24 cellular contexts compared by ENCODE assay signal in genomic region chr3:98697225-98697624, GRCh38.
A peak's percentile ranks its signal among the peaks of the same experiment; 100 is the strongest.
DNase-seq lines count a peak whose midpoint lies in the region; FAIRE-seq and TF ChIP-seq lines count a peak whose summit lies in the region.
"Had no signal": no experiment of that assay in that cellular context is flagged by ENCODE, and none has a peak within 500 bp of the region (broad histone marks: within the 10 kb centered on the region; RNA-seq: fewer than 3 reads in every experiment).

No MANE protein-coding gene starts in this region.

- TF ChIP-seq CTCF in endothelial cell of umbilical vein (IDR thresholded peaks at IDR 0.05; ENCODE audit: extremely low read depth in 1 of 2, insufficient read depth in 1 of 2, low read depth in 1 of 2, low read length in 2 of 2) (no peak), smooth muscle cell (IDR thresholded peaks at IDR 0.05; ENCODE audit: borderline replicate concordance, insufficient read depth, poor library complexity, severe bottlenecking) (no peak), D721Med (IDR thresholded peaks at IDR 0.05; ENCODE audit: insufficient read depth, missing control alignments) (no peak)

- H3K4me3 Mint-ChIP-seq in activated CD4-positive, alpha-beta T cell treated with anti-CD3 and anti-CD28 coated beads, Interleukin-2, amount 10 ng/mL, durations not matched to agents 24 days and 14 days, result no peak overlapping the region
- H3K4me3 Mint-ChIP-seq: CD14-positive monocyte; CD4-positive, alpha-beta T cell; CD8-positive, alpha-beta memory T cell had no signal

- peak; percentile 47 for FAIRE-seq in endothelial cell of umbilical vein (lab: Jason Lieb, UNC)
- FAIRE-seq in D721Med (lab: Jason Lieb, UNC), result no peak
- FAIRE-seq: GM12878, GM19239, H1 had no signal

- H3K9me3 Mint-ChIP-seq in activated CD4-positive, alpha-beta T cell treated with anti-CD3 and anti-CD28 coated beads, Interleukin-2, amount 10 ng/mL, durations not matched to agents 24 days and 14 days, result no peaks in the 10 kb centered on the region
- H3K9me3 Mint-ChIP-seq: CD14-positive monocyte; CD4-positive, alpha-beta T cell; CD8-positive, alpha-beta memory T cell had no signal

- H3K9ac ChIP-seq in endothelial cell of umbilical vein (replicated peaks; ENCODE audit: extremely low read depth, insufficient read depth, low read length), result no peak overlapping the region
- no peak overlapping the region for H3K9ac ChIP-seq in smooth muscle cell (ENCODE audit: low read depth)
- H3K9ac ChIP-seq: BLaER1 treated with 17β-estradiol and CSF1 and Interleukin-3, amounts not matched to agents 10 nM and 100 nM; GM23248 had no signal

- H3K27me3 ChIP-seq in endothelial cell of umbilical vein (ENCODE audit: control insufficient read depth in 2 of 2, insufficient read depth in 2 of 2, low read length in 2 of 2) (peaks cover 3 to 7% of the 10 kb centered on the region in 2 experiments), smooth muscle cell (ENCODE audit: low read depth) (no peaks in the 10 kb centered on the region)
- H3K27me3 ChIP-seq: BE2C; BLaER1 treated with 17β-estradiol and CSF1 and Interleukin-3, amounts not matched to agents 10 nM and 100 nM had no signal

- H2AFZ ChIP-seq in endothelial cell of umbilical vein (ENCODE audit: low read depth, low read length), result no peak overlapping the region
- no peak overlapping the region for H2AFZ ChIP-seq in smooth muscle cell (ENCODE audit: low read depth)
- H2AFZ ChIP-seq: GM23248 had no signal

- H3K9me3 ChIP-seq in endothelial cell of umbilical vein (replicated peaks; ENCODE audit: control insufficient read depth, insufficient read depth, low read length) (no peaks in the 10 kb centered on the region), smooth muscle cell (replicated peaks; ENCODE audit: low read depth) (no peaks in the 10 kb centered on the region)
- H3K9me3 ChIP-seq: BE2C; BLaER1 treated with 17β-estradiol and CSF1 and Interleukin-3, amounts not matched to agents 10 nM and 100 nM had no signal

- H3K27me3 Mint-ChIP-seq in activated CD4-positive, alpha-beta T cell treated with anti-CD3 and anti-CD28 coated beads, Interleukin-2, amount 10 ng/mL, durations not matched to agents 24 days and 14 days, result no peaks in the 10 kb centered on the region
- H3K27me3 Mint-ChIP-seq: CD4-positive, alpha-beta T cell had no signal

- POLR2A ChIA-PET in endothelial cell of umbilical vein (lab: Charles Lee), result no interaction called here

- TF ChIP-seq POLR2A in endothelial cell of umbilical vein (IDR thresholded peaks at IDR 0.05; ENCODE audit: low read depth, low read length), result no peak

- H3K9me1 ChIP-seq in endothelial cell of umbilical vein (replicated peaks; ENCODE audit: control insufficient read depth, extremely low read depth, insufficient read depth, low read length), result no peaks in the 10 kb centered on the region

- H3K27ac ChIP-seq in endothelial cell of umbilical vein (ENCODE audit: insufficient read depth, low read depth, low read length) (no peak overlapping the region), smooth muscle cell (ENCODE audit: low read depth) (peak overlapping the region; percentile 5)
- H3K27ac ChIP-seq: BLaER1 treated with 17β-estradiol and CSF1 and Interleukin-3, amounts not matched to agents 10 nM and 100 nM; GM23248 had no signal

- H3K4me2 ChIP-seq in endothelial cell of umbilical vein (ENCODE audit: insufficient read depth, low read length), result no peak overlapping the region
- no peak overlapping the region for H3K4me2 ChIP-seq in smooth muscle cell
- H3K4me2 ChIP-seq: BLaER1 treated with 17β-estradiol and CSF1 and Interleukin-3, amounts not matched to agents 10 nM and 100 nM had no signal

- H3K36me3 Mint-ChIP-seq in activated CD4-positive, alpha-beta T cell treated with anti-CD3 and anti-CD28 coated beads, Interleukin-2, amount 10 ng/mL, durations not matched to agents 24 days and 14 days (ENCODE audit: low read depth), result no peaks in the 10 kb centered on the region
- H3K36me3 Mint-ChIP-seq: CD14-positive monocyte; CD8-positive, alpha-beta memory T cell had no signal

- H3F3A ChIP-seq in smooth muscle cell (ENCODE audit: low read depth), result no peaks in the 10 kb centered on the region

- no peak overlapping the region for H3K27ac Mint-ChIP-seq in activated CD4-positive, alpha-beta T cell treated with anti-CD3 and anti-CD28 coated beads, Interleukin-2, amount 10 ng/mL, durations not matched to agents 24 days and 14 days
- H3K27ac Mint-ChIP-seq: CD14-positive monocyte; CD4-positive, alpha-beta T cell; CD8-positive, alpha-beta memory T cell had no signal

- BruUV-seq in endothelial cell of umbilical vein (replicated peaks; lab: Mats Ljungman, UMichigan), result no TSS peak

- H4K20me1 ChIP-seq in endothelial cell of umbilical vein (replicated peaks; ENCODE audit: control insufficient read depth, extremely low read depth, insufficient read depth, low read length) (no peaks in the 10 kb centered on the region), smooth muscle cell (ENCODE audit: low read depth) (no peaks in the 10 kb centered on the region)
- H4K20me1 ChIP-seq: BLaER1 treated with 17β-estradiol and CSF1 and Interleukin-3, amounts not matched to agents 10 nM and 100 nM had no signal

- dilution Hi-C loops in endothelial cell of umbilical vein (cut with MboI; ENCODE audit: extremely low pct_ligation_motif_present, low sequenced_read_pairs), result no loop called here

- H3K79me2 ChIP-seq in endothelial cell of umbilical vein (ENCODE audit: control insufficient read depth, insufficient read depth, low read length) (no peaks in the 10 kb centered on the region), smooth muscle cell (ENCODE audit: low read depth) (no peaks in the 10 kb centered on the region)

- intact Hi-C loops in endothelial cell of umbilical vein (cut with micrococcal nuclease), result loop anchor here (5.0 kb wide), 1 partner anchor 35 kb away; no protein-coding TSS in a partner anchor
- intact Hi-C loops in activated CD4-positive, alpha-beta T cell treated with anti-CD3 and anti-CD28 coated beads, Interleukin-2, amount 10 ng/mL, durations not matched to agents 24 days and 14 days (cut with micrococcal nuclease), result no loop called here

- 65% methylated on average over 2 of the region's 2 CpGs for WGBS in smooth muscle cell (ENCODE audit: low lambda C conversion rate)

- peaks cover 41% of the 10 kb centered on the region for H3K4me1 ChIP-seq in endothelial cell of umbilical vein (ENCODE audit: control insufficient read depth, extremely low read depth, insufficient read depth, low read length)
- peaks cover 6% of the 10 kb centered on the region for H3K4me1 ChIP-seq in smooth muscle cell (ENCODE audit: low read depth)
- H3K4me1 ChIP-seq: BE2C had no signal

- peak; percentile 13 for DNase-seq in EL
- DNase-seq in M059J (ENCODE audit: low read depth), result peak; percentile 14
- DNase-seq in endothelial cell of umbilical vein (ENCODE audit: low read depth, low spot score), result no peak
- no peak for DNase-seq in smooth muscle cell (lab: John Stamatoyannopoulos, UW; ENCODE audit: unreplicated experiment)
- DNase-seq in activated CD4-positive, alpha-beta T cell treated with anti-CD3 and anti-CD28 coated beads, Interleukin-2, amount 50 U/mL, for 4 hours, result no peak
- no peak for DNase-seq in foreskin melanocyte
- DNase-seq in activated CD4-positive, alpha-beta T cell treated with anti-CD3 and anti-CD28 coated beads, Interleukin-2, amount 10 ng/mL, durations not matched to agents 24 days and 14 days, result no peak
- no peak for DNase-seq in D721Med (ENCODE audit: insufficient read length, low spot score)
- DNase-seq: ACHN; AML-193; BE2C; CD4-positive, alpha-beta T cell; CD8-positive, alpha-beta memory T cell; DMS53; DMS79 treated with DMSO at 0.1 percent for 48 hours; GDM1; GM23248; H7; HCEC 1CT had no signal

- H3K36me3 ChIP-seq in endothelial cell of umbilical vein (ENCODE audit: control insufficient read depth in 2 of 2, extremely low read depth in 1 of 2, insufficient read depth in 2 of 2, low read length in 2 of 2), result no peaks in the 10 kb centered on the region
- H3K36me3 ChIP-seq in smooth muscle cell (ENCODE audit: low read depth), result no peaks in the 10 kb centered on the region
- H3K36me3 ChIP-seq: BE2C; BLaER1 treated with 17β-estradiol and CSF1 and Interleukin-3, amounts not matched to agents 10 nM and 100 nM had no signal

- no peaks in the 10 kb centered on the region for H3K4me1 Mint-ChIP-seq in activated CD4-positive, alpha-beta T cell treated with anti-CD3 and anti-CD28 coated beads, Interleukin-2, amount 10 ng/mL, durations not matched to agents 24 days and 14 days
- H3K4me1 Mint-ChIP-seq: CD14-positive monocyte; CD8-positive, alpha-beta memory T cell had no signal

- no peak overlapping the region for H3K4me3 ChIP-seq in endothelial cell of umbilical vein (replicated peaks in 1 of 3; ENCODE audit: insufficient read depth in 1 of 3, low read depth in 1 of 3, low read length in 3 of 3)
- no peak overlapping the region for H3K4me3 ChIP-seq in smooth muscle cell
- H3K4me3 ChIP-seq: BLaER1 treated with 17β-estradiol and CSF1 and Interleukin-3, amounts not matched to agents 10 nM and 100 nM; GM12878; GM23248 had no signal

- CTCF ChIA-PET in endothelial cell of umbilical vein (lab: Charles Lee), result no interaction called here

TF ChIP-seq in endothelial cell of umbilical vein, 7 proteins besides CTCF, POLR2A, EP300 and RAD21:
- TF ChIP-seq EZH2 (IDR thresholded peaks at IDR 0.05; ENCODE audit: borderline replicate concordance, low read depth, low read length, severe bottlenecking), result no peak
- TF ChIP-seq POLR2AphosphoS5 (IDR thresholded peaks at IDR 0.05; ENCODE audit: insufficient read depth, low read depth, low read length), result no peak
- TF ChIP-seq GATA2 (IDR thresholded peaks at IDR 0.05; ENCODE audit: insufficient read depth, insufficient read length, low read depth, low read length), result no peak
- no peak for TF ChIP-seq FOS (IDR thresholded peaks at IDR 0.05; ENCODE audit: borderline replicate concordance, insufficient read depth, low read length)
- no peak for TF ChIP-seq JUN (IDR thresholded peaks at IDR 0.05; ENCODE audit: borderline replicate concordance, insufficient read depth, insufficient read length, low read depth)
- TF ChIP-seq, protein P1, sequence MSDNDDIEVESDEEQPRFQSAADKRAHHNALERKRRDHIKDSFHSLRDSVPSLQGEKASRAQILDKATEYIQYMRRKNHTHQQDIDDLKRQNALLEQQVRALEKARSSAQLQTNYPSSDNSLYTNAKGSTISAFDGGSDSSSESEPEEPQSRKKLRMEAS (IDR thresholded peaks at IDR 0.05; ENCODE audit: insufficient read depth, insufficient read length), result no peak
- no peak for TF ChIP-seq MYC (IDR thresholded peaks at IDR 0.05; ENCODE audit: low read depth, low read length)

Comparison
In these comparisons a context has a peak if more than half of its experiments do, and no peak if none do; other contexts are left out.
1. DNase-seq: peak in EL (single experiment) and M059J (single experiment); none in endothelial cell of umbilical vein (single experiment), smooth muscle cell (single experiment), activated CD4-positive, alpha-beta T cell treated with anti-CD3 and anti-CD28 coated beads, Interleukin-2, amount 50 U/mL, for 4 hours (0 of 2), foreskin melanocyte (single experiment), activated CD4-positive, alpha-beta T cell treated with anti-CD3 and anti-CD28 coated beads, Interleukin-2, amount 10 ng/mL, durations not matched to agents 24 days and 14 days (single experiment) and D721Med (single experiment).